2 cellular contexts compared by ENCODE assay signal in genomic region chr10:79349072-79349491, GRCh38.
TF ChIP-seq lines count a peak whose summit lies in the region.

No MANE protein-coding gene starts in this region.

TF ChIP-seq in A549, 52 proteins besides CTCF, POLR2A, EP300 and RAD21:
- TF ChIP-seq NR3C1 (IDR thresholded peaks at IDR 0.05) = no peak

TF ChIP-seq in K562, 482 proteins besides CTCF, POLR2A, EP300 and RAD21:
- TF ChIP-seq FOXP4 (CRISPR knock-in tag; IDR thresholded peaks at IDR 0.05; ENCODE audit: borderline replicate concordance) (no peak), MEF2A (IDR thresholded peaks at IDR 0.05; ENCODE audit: control insufficient read depth, low read depth, low read length) (no peak), FOSL1 (tag; conservative IDR thresholded peaks at IDR 0.05) (no peak), MAFK (IDR thresholded peaks at IDR 0.05; ENCODE audit: low read length) (no peak), NFYB (IDR thresholded peaks at IDR 0.05; ENCODE audit: extremely low read depth, insufficient read length) (no peak), EP400 (IDR thresholded peaks at IDR 0.05) (no peak), SIX5 (IDR thresholded peaks at IDR 0.05; ENCODE audit: borderline replicate concordance in 1 of 2, insufficient read depth in 1 of 2, low read depth in 1 of 2, low read length in 2 of 2) (no peak), ATF2 (CRISPR knock-in tag; IDR thresholded peaks at IDR 0.05) (no peak), TFAP4 (CRISPR knock-in tag; IDR thresholded peaks at IDR 0.05; ENCODE audit: borderline replicate concordance) (peak; percentile 3; the same call in 1 of the 2 replicates), ZNF239 (CRISPR knock-in tag; IDR thresholded peaks at IDR 0.05) (no peak), NR2C2 (CRISPR knock-in tag; IDR thresholded peaks at IDR 0.05) (0 out of 2 replicates have a peak, but pooled peaks have one; percentile 32), NR2C2 (tag; IDR thresholded peaks at IDR 0.05) (no peak), TSHZ1 (CRISPR knock-in tag; IDR thresholded peaks at IDR 0.05) (no peak), ZNF764 (CRISPR knock-in tag; IDR thresholded peaks at IDR 0.05; ENCODE audit: low read depth) (no peak), ZNF740 (CRISPR knock-in tag; IDR thresholded peaks at IDR 0.05) (0 out of 2 replicates have a peak, but pooled peaks have one; percentile 45), ZNF740 (tag; IDR thresholded peaks at IDR 0.05) (no peak), KDM1A (IDR thresholded peaks at IDR 0.05) (no peak), RBFOX2 (IDR thresholded peaks at IDR 0.05; ENCODE audit: low read depth, low read length) (peak; percentile 62; the same call in 1 of the 2 replicates), GTF2F1 (IDR thresholded peaks at IDR 0.05; ENCODE audit: low read depth, low read length) (no peak)
TF ChIP-seq in K562: peak in this region for 4.
